In genomic region chr6:147037881-147038280, GRCh38 we compare ENCODE assay signal across 19 cellular contexts.
DNase-seq lines count a peak whose midpoint lies in the region; ATAC-seq and TF ChIP-seq lines count a peak whose summit lies in the region.
"Had no signal": no experiment of that assay in that cellular context is flagged by ENCODE, and none has a peak within 500 bp of the region (broad histone marks: within the 10 kb centered on the region; RNA-seq: fewer than 3 reads in every experiment).

No MANE protein-coding gene starts in this region.

- H3K27ac ChIP-seq in Karpas-422 (ENCODE audit: low read length) (no peak overlapping the region), cingulate gyrus (ENCODE audit: low read depth, low read length) (peak overlapping the region; percentile 65)
- H3K27ac ChIP-seq: BLaER1, C4-2B, GM23248 had no signal

- H3K4me2 ChIP-seq in Karpas-422 (ENCODE audit: low read depth, low read length, poor library complexity, severe bottlenecking): peak overlapping the region; percentile 8
- H3K4me2 ChIP-seq: BLaER1 had no signal

- H3K4me1 ChIP-seq in Karpas-422 (ENCODE audit: low read length): peaks cover 8% of the 10 kb centered on the region
- H3K4me1 ChIP-seq: BLaER1, Caco-2 had no signal

- peaks cover 36% of the 10 kb centered on the region for H3K4me1 Mint-ChIP-seq in osteocyte (ENCODE audit: unreplicated experiment)
- H3K4me1 Mint-ChIP-seq in natural killer cell treated with Interleukin-12 subunit alpha and Interleukin-12 subunit beta and Interleukin-15 and Interleukin-18, amount 100 ng/mL, for 72 hours (ENCODE audit: low read depth in 2 of 2): no peaks in the 10 kb centered on the region
- H3K4me1 Mint-ChIP-seq: B cell; CD4-positive, CD25-positive, alpha-beta regulatory T cell had no signal

- H3K27me3 ChIP-seq in Karpas-422 (ENCODE audit: low read length): no peaks in the 10 kb centered on the region
- H3K27me3 ChIP-seq: BLaER1 had no signal

- H3K4me3 Mint-ChIP-seq in osteocyte (ENCODE audit: unreplicated experiment): no peak overlapping the region
- H3K4me3 Mint-ChIP-seq in natural killer cell treated with Interleukin-12 subunit alpha and Interleukin-12 subunit beta and Interleukin-15 and Interleukin-18, amount 100 ng/mL, for 72 hours: no peak overlapping the region
- H3K4me3 Mint-ChIP-seq: B cell; CD4-positive, CD25-positive, alpha-beta regulatory T cell; CD8-positive, alpha-beta T cell; H9 had no signal

- ATAC-seq in natural killer cell treated with Interleukin-12 subunit alpha and Interleukin-12 subunit beta and Interleukin-15 and Interleukin-18, amount 100 ng/mL, for 72 hours: no peak
- ATAC-seq in HG02571 (IDR thresholded peaks at IDR 0.05; ENCODE audit: unreplicated experiment): no peak
- ATAC-seq: CD8-positive, alpha-beta T cell; GM12878; HCT116 had no signal

- no peaks in the 10 kb centered on the region for H3K9me3 ChIP-seq in Karpas-422 (ENCODE audit: low read length)
- H3K9me3 ChIP-seq: BLaER1, Caco-2 had no signal

- DNase-seq in Karpas-422 (no peak), osteocyte (ENCODE audit: extremely low spot score, unreplicated experiment) (no peak), NOMO-1 (lab: John Stamatoyannopoulos, UW; ENCODE audit: unreplicated experiment in 2 of 2) (no peak)
- no peak for DNase-seq in natural killer cell treated with Interleukin-12 subunit alpha and Interleukin-12 subunit beta and Interleukin-15 and Interleukin-18, amount 100 ng/mL, for 72 hours (ENCODE audit: low spot score)
- DNase-seq: Caco-2; CD4-positive, CD25-positive, alpha-beta regulatory T cell; CD8-positive, alpha-beta T cell; DMS79; EL; GDM1; GM23248; H9 had no signal

- no peaks in the 10 kb centered on the region for H3K36me3 Mint-ChIP-seq in osteocyte (ENCODE audit: unreplicated experiment)
- no peaks in the 10 kb centered on the region for H3K36me3 Mint-ChIP-seq in natural killer cell treated with Interleukin-12 subunit alpha and Interleukin-12 subunit beta and Interleukin-15 and Interleukin-18, amount 100 ng/mL, for 72 hours
- H3K36me3 Mint-ChIP-seq: CD4-positive, CD25-positive, alpha-beta regulatory T cell; CD8-positive, alpha-beta T cell had no signal

- H3K79me2 ChIP-seq in Karpas-422 (ENCODE audit: low read length): no peaks in the 10 kb centered on the region

- no peak for TF ChIP-seq CTCF in osteocyte (IDR thresholded peaks at IDR 0.05)

- H2AFZ ChIP-seq in Karpas-422 (ENCODE audit: low read length): no peak overlapping the region
- H2AFZ ChIP-seq: GM23248 had no signal

- no peaks in the 10 kb centered on the region for H3K36me3 ChIP-seq in Karpas-422 (ENCODE audit: insufficient read depth, low read length)
- H3K36me3 ChIP-seq: BLaER1 had no signal

- H3K9me3 Mint-ChIP-seq in osteocyte (ENCODE audit: unreplicated experiment): no peaks in the 10 kb centered on the region
- peaks cover 6% of the 10 kb centered on the region for H3K9me3 Mint-ChIP-seq in natural killer cell treated with Interleukin-12 subunit alpha and Interleukin-12 subunit beta and Interleukin-15 and Interleukin-18, amount 100 ng/mL, for 72 hours
- H3K9me3 Mint-ChIP-seq: CD8-positive, alpha-beta T cell; H9 had no signal

- H4K20me1 ChIP-seq in Karpas-422 (ENCODE audit: insufficient read depth, low read depth, low read length): no peaks in the 10 kb centered on the region
- H4K20me1 ChIP-seq: BLaER1 had no signal

- H3K27me3 Mint-ChIP-seq in osteocyte (ENCODE audit: unreplicated experiment): no peaks in the 10 kb centered on the region
- peaks cover 2 to 10% of the 10 kb centered on the region in 2 donors for H3K27me3 Mint-ChIP-seq in natural killer cell treated with Interleukin-12 subunit alpha and Interleukin-12 subunit beta and Interleukin-15 and Interleukin-18, amount 100 ng/mL, for 72 hours
- H3K27me3 Mint-ChIP-seq: CD4-positive, CD25-positive, alpha-beta regulatory T cell had no signal

- no peak overlapping the region for H3K4me3 ChIP-seq in Karpas-422 (ENCODE audit: low read length)
- H3K4me3 ChIP-seq: BLaER1, GM12878, GM23248 had no signal

- H3K9me2 ChIP-seq in Karpas-422 (replicated peaks; ENCODE audit: insufficient read depth, low read length): no peaks in the 10 kb centered on the region

- no peak overlapping the region for H3K9ac ChIP-seq in Karpas-422 (ENCODE audit: low read length)
- H3K9ac ChIP-seq: BLaER1, GM23248 had no signal

- peak overlapping the region; percentile 28 for H3K27ac Mint-ChIP-seq in osteocyte (ENCODE audit: unreplicated experiment)
- no peak overlapping the region for H3K27ac Mint-ChIP-seq in natural killer cell treated with Interleukin-12 subunit alpha and Interleukin-12 subunit beta and Interleukin-15 and Interleukin-18, amount 100 ng/mL, for 72 hours
- H3K27ac Mint-ChIP-seq: B cell; CD4-positive, CD25-positive, alpha-beta regulatory T cell; CD8-positive, alpha-beta T cell; H9 had no signal
